Comparison of ENCODE assay signal across 20 cellular contexts in genomic region chr15:40458495-40459371, GRCh38. TPM values are rescaled to one million over a fixed set of nuclear protein-coding genes. Genes with fewer than 3 reads are reported as not detected.
DNase-seq lines count a peak whose midpoint lies in the region; ATAC-seq, FAIRE-seq and TF ChIP-seq lines count a peak whose summit lies in the region.
"Had no signal": no experiment of that assay in that cellular context is flagged by ENCODE, and none has a peak within 500 bp of the region (broad histone marks: within the 10 kb centered on the region; RNA-seq: fewer than 3 reads in every experiment).

No MANE protein-coding gene starts in this region.

- no peak overlapping the region for H4K5ac ChIP-seq in IMR-90 (ENCODE audit: low read depth, low read length)

- no peak overlapping the region for H3K4me3 ChIP-seq in A673 (ENCODE audit: low read depth, low read length, poor library complexity, severe bottlenecking)
- H3K4me3 ChIP-seq in IMR-90 (ENCODE audit: insufficient read depth, low read depth, low read length) = no peak overlapping the region
- H3K4me3 ChIP-seq in endothelial cell of umbilical vein (replicated peaks in 1 of 3; ENCODE audit: insufficient read depth in 1 of 3, low read depth in 1 of 3, low read length in 3 of 3) = no peak overlapping the region
- H3K4me3 ChIP-seq in trophoblast cell (ENCODE audit: low read depth, low read length) = no peak overlapping the region

- TF ChIP-seq RAD21 in IMR-90 (IDR thresholded peaks at IDR 0.05; ENCODE audit: low read length) = no peak

- in situ Hi-C loops in IMR-90 (cut with MboI; ENCODE audit: low sequenced_read_pairs) = no loop called here

- H3K79me2 ChIP-seq in endothelial cell of umbilical vein (ENCODE audit: control insufficient read depth, insufficient read depth, low read length) (peaks cover 7% of the 10 kb centered on the region), trophoblast cell (ENCODE audit: control insufficient read depth, insufficient read depth, low read length, poor library complexity) (peaks cover 4% of the 10 kb centered on the region)

- 99% methylated on average over 30 of the region's 37 CpGs; no CpG with 5 or more reads in 1 of the 2 experiments for WGBS in IMR-90 (ENCODE audit: extremely low coverage in 2 of 2, insufficient read length in 1 of 2), 2 experiments
- no CpG with 5 or more reads among the region's 37 CpGs for WGBS in trophoblast cell (ENCODE audit: extremely low coverage, insufficient coverage, insufficient read length)

- intact Hi-C loops in A673 (cut with micrococcal nuclease; ENCODE audit: unreplicated experiment) = no loop called here
- intact Hi-C loops in IMR-90 (cut with micrococcal nuclease) = no loop called here
- intact Hi-C loops in endothelial cell of umbilical vein (cut with micrococcal nuclease) = no loop called here

- TF ChIP-seq POLR2A in IMR-90 (IDR thresholded peaks at IDR 0.05; ENCODE audit: low read depth, low read length) (no peak), endothelial cell of umbilical vein (IDR thresholded peaks at IDR 0.05; ENCODE audit: low read depth, low read length) (no peak)

- H3K79me1 ChIP-seq in IMR-90 (ENCODE audit: low read depth in 1 of 2, low read length in 2 of 2) = peaks cover 25 to 72% of the 10 kb centered on the region in 2 experiments
- H3K79me1 ChIP-seq in trophoblast cell (ENCODE audit: low read length) = no peaks in the 10 kb centered on the region

- H3K36me3 ChIP-seq in A673 (ENCODE audit: insufficient read depth, low read length, poor library complexity, severe bottlenecking) (peaks cover 13% of the 10 kb centered on the region), IMR-90 (ENCODE audit: control insufficient read depth, insufficient read depth, low read length) (peaks cover 21% of the 10 kb centered on the region), endothelial cell of umbilical vein (ENCODE audit: control insufficient read depth in 2 of 2, extremely low read depth in 1 of 2, insufficient read depth in 2 of 2, low read length in 2 of 2) (peaks cover 0 to 18% of the 10 kb centered on the region in 2 experiments), trophoblast cell (ENCODE audit: control insufficient read depth in 1 of 2, insufficient read depth in 2 of 2, low read length in 2 of 2) (peaks cover 23 to 27% of the 10 kb centered on the region in 2 experiments)

- H4K91ac ChIP-seq in IMR-90 (ENCODE audit: insufficient read depth, low read depth, low read length) = no peak overlapping the region
- no peak overlapping the region for H4K91ac ChIP-seq in trophoblast cell (ENCODE audit: low read depth, low read length)

- no peak overlapping the region for H2BK5ac ChIP-seq in IMR-90 (ENCODE audit: low read depth, low read length, poor library complexity, severe bottlenecking)
- no peak overlapping the region for H2BK5ac ChIP-seq in trophoblast cell (ENCODE audit: low read depth, low read length, poor library complexity)

- H2BK120ac ChIP-seq in IMR-90 (ENCODE audit: low read depth, low read length) (no peak overlapping the region), trophoblast cell (ENCODE audit: insufficient read depth, low read length, poor library complexity) (no peak overlapping the region)

- H3K14ac ChIP-seq in IMR-90 (replicated peaks; ENCODE audit: low read depth, low read length) (no peak overlapping the region), trophoblast cell (ENCODE audit: low read length) (no peak overlapping the region)

- H2AK9ac ChIP-seq in IMR-90 (replicated peaks; ENCODE audit: low read depth, low read length, poor library complexity) = peak overlapping the region; percentile 45

- H3K4ac ChIP-seq in IMR-90 (ENCODE audit: low read depth, low read length) = no peak overlapping the region
- peak overlapping the region; percentile 20 for H3K4ac ChIP-seq in trophoblast cell (ENCODE audit: low read depth, low read length)

- no peak overlapping the region for H3K56ac ChIP-seq in IMR-90 (ENCODE audit: extremely low read depth, insufficient read depth, low read length)

- H3K23ac ChIP-seq in IMR-90 (ENCODE audit: low read depth, low read length) = no peak overlapping the region
- no peak overlapping the region for H3K23ac ChIP-seq in trophoblast cell (ENCODE audit: low read length)

- CTCF ChIA-PET in A673 (lab: Charles Lee) (no interaction called here), IMR-90 (lab: Yijun Ruan, JAX) (no interaction called here), endothelial cell of umbilical vein (lab: Charles Lee) (interaction anchor here (0.9 kb wide), 1 partner anchor 11 kb away, joined by 4 read pairs; no protein-coding TSS in a partner anchor)

- no peak for DNase-seq in A673 (ENCODE audit: low spot score)
- DNase-seq in IMR-90 = no peak
- no peak for DNase-seq in endothelial cell of umbilical vein (ENCODE audit: low read depth, low spot score)
- DNase-seq in trophoblast cell = no peak
- no peak for DNase-seq in NCI-H524 (lab: John Stamatoyannopoulos, UW)
- no peak for DNase-seq in iPS-NIHi11 (ENCODE audit: low spot score)
- no peak for DNase-seq in activated CD8-positive, alpha-beta memory T cell treated with anti-CD3 and anti-CD28 coated beads, Interleukin-2, amount 50 U/mL, for 4 hours
- DNase-seq: CD8-positive, alpha-beta memory T cell; H9; NCI-H1092 treated with DMSO at 0.1 percent for 48 hours; NCI-H1436 treated with DMSO at 0.1 percent for 48 hours; NCI-H2029 treated with DMSO at 0.1 percent for 48 hours; NCI-H526; RPMI8226; SHP77 treated with DMSO at 0.1 percent for 48 hours; SK-N-SH had no signal

- no peak overlapping the region for H2AK5ac ChIP-seq in IMR-90 (ENCODE audit: low read depth, low read length)
- no peak overlapping the region for H2AK5ac ChIP-seq in trophoblast cell (ENCODE audit: low read length)

- H3K27me3 ChIP-seq in A673 (replicated peaks; ENCODE audit: insufficient read depth, low read depth, low read length, poor library complexity) (no peaks in the 10 kb centered on the region), IMR-90 (ENCODE audit: control insufficient read depth, insufficient read depth, low read length) (no peaks in the 10 kb centered on the region), endothelial cell of umbilical vein (ENCODE audit: control insufficient read depth in 2 of 2, insufficient read depth in 2 of 2, low read length in 2 of 2) (no peaks in the 10 kb centered on the region), trophoblast cell (ENCODE audit: insufficient read depth, low read length) (no peaks in the 10 kb centered on the region)

- H3K27ac ChIP-seq in A673 (ENCODE audit: low read depth, low read length, poor library complexity, severe bottlenecking) = no peak overlapping the region
- no peak overlapping the region for H3K27ac ChIP-seq in IMR-90 (ENCODE audit: insufficient read depth, low read length)
- H3K27ac ChIP-seq in endothelial cell of umbilical vein (ENCODE audit: insufficient read depth, low read depth, low read length) = no peak overlapping the region
- H3K27ac ChIP-seq in trophoblast cell (ENCODE audit: low read depth, low read length) = no peak overlapping the region
- H3K27ac ChIP-seq: C4-2B had no signal

- peaks cover 9% of the 10 kb centered on the region for H3K4me1 ChIP-seq in A673 (ENCODE audit: insufficient read depth, low read length, poor library complexity, severe bottlenecking)
- peaks cover 12% of the 10 kb centered on the region for H3K4me1 ChIP-seq in IMR-90 (ENCODE audit: control insufficient read depth, insufficient read depth, low read length)
- no peaks in the 10 kb centered on the region for H3K4me1 ChIP-seq in endothelial cell of umbilical vein (ENCODE audit: control insufficient read depth, extremely low read depth, insufficient read depth, low read length)
- H3K4me1 ChIP-seq in trophoblast cell (ENCODE audit: control insufficient read depth in 1 of 2, insufficient read depth in 2 of 2, low read length in 2 of 2) = peaks cover 27 to 39% of the 10 kb centered on the region in 2 experiments

- H4K20me1 ChIP-seq in IMR-90 (ENCODE audit: insufficient read depth, low read length) (peaks cover 58% of the 10 kb centered on the region), endothelial cell of umbilical vein (replicated peaks; ENCODE audit: control insufficient read depth, extremely low read depth, insufficient read depth, low read length) (peaks cover 3% of the 10 kb centered on the region)

- H2AFZ ChIP-seq in IMR-90 (replicated peaks; ENCODE audit: low read length, poor library complexity) (no peak overlapping the region), endothelial cell of umbilical vein (ENCODE audit: low read depth, low read length) (no peak overlapping the region), trophoblast cell (ENCODE audit: insufficient read depth, low read length, poor library complexity) (no peak overlapping the region)

- TF ChIP-seq CTCF in A673 (conservative IDR thresholded peaks at IDR 0.05; ENCODE audit: low read depth, low read length) (no peak), IMR-90 (conservative IDR thresholded peaks at IDR 0.05; ENCODE audit: low read depth, low read length) (no peak), endothelial cell of umbilical vein (IDR thresholded peaks at IDR 0.05; ENCODE audit: extremely low read depth in 1 of 2, insufficient read depth in 1 of 2, low read depth in 1 of 2, low read length in 2 of 2) (no peak)

- H3K9me1 ChIP-seq in IMR-90 (ENCODE audit: insufficient read depth, low read length) (peaks cover 20% of the 10 kb centered on the region), endothelial cell of umbilical vein (replicated peaks; ENCODE audit: control insufficient read depth, extremely low read depth, insufficient read depth, low read length) (no peaks in the 10 kb centered on the region)

- H3K9me3 ChIP-seq in A673 (ENCODE audit: low read depth, low read length, poor library complexity, severe bottlenecking) (no peaks in the 10 kb centered on the region), IMR-90 (ENCODE audit: control insufficient read depth, insufficient read depth, low read length) (no peaks in the 10 kb centered on the region), endothelial cell of umbilical vein (replicated peaks; ENCODE audit: control insufficient read depth, insufficient read depth, low read length) (no peaks in the 10 kb centered on the region), trophoblast cell (ENCODE audit: insufficient read depth, low read depth, low read length) (peaks cover 3% of the 10 kb centered on the region)
- H3K9me3 ChIP-seq: SK-N-SH had no signal

- H3K4me2 ChIP-seq in IMR-90 (ENCODE audit: low read depth, low read length) (no peak overlapping the region), endothelial cell of umbilical vein (ENCODE audit: insufficient read depth, low read length) (no peak overlapping the region), trophoblast cell (ENCODE audit: low read length) (no peak overlapping the region)
- H3K4me2 ChIP-seq: SK-N-SH had no signal

- no peak for ATAC-seq in IMR-90 (ENCODE audit: low read depth)

- POLR2A ChIA-PET in A673 (lab: Charles Lee; ENCODE audit: low non-redundant PET) = no interaction called here
- POLR2A ChIA-PET in IMR-90 (lab: Charles Lee; ENCODE audit: unreplicated experiment) = no interaction called here
- POLR2A ChIA-PET in endothelial cell of umbilical vein (lab: Charles Lee) = no interaction called here

- BruUV-seq in A673 (replicated peaks; lab: Mats Ljungman, UMichigan) (TSS peak; percentile 22), IMR-90 (replicated peaks; lab: Mats Ljungman, UMichigan) (no TSS peak), endothelial cell of umbilical vein (replicated peaks; lab: Mats Ljungman, UMichigan) (TSS peak; percentile 65)

- no peak overlapping the region for H3K18ac ChIP-seq in IMR-90 (ENCODE audit: low read depth, low read length)
- no peak overlapping the region for H3K18ac ChIP-seq in trophoblast cell (ENCODE audit: low read length)

- FAIRE-seq in endothelial cell of umbilical vein (lab: Jason Lieb, UNC) = no peak
- FAIRE-seq: G401.6, GM12892, HTR-8/SVneo had no signal

- no peak overlapping the region for H2BK20ac ChIP-seq in IMR-90 (ENCODE audit: low read depth, low read length)

- H2BK15ac ChIP-seq in IMR-90 (ENCODE audit: low read depth, low read length) = no peak overlapping the region

- H4K8ac ChIP-seq in IMR-90 (ENCODE audit: low read depth in 2 of 2, low read length in 2 of 2) (no peak overlapping the region), trophoblast cell (ENCODE audit: low read depth, low read length) (no peak overlapping the region)

- H4K12ac ChIP-seq in trophoblast cell (ENCODE audit: low read depth, low read length) = no peak overlapping the region

- H3K9ac ChIP-seq in IMR-90 (ENCODE audit: low read depth, low read length) (no peak overlapping the region), endothelial cell of umbilical vein (replicated peaks; ENCODE audit: extremely low read depth, insufficient read depth, low read length) (no peak overlapping the region), trophoblast cell (ENCODE audit: low read length) (no peak overlapping the region)
- H3K9ac ChIP-seq: SK-N-SH had no signal

- H2BK12ac ChIP-seq in trophoblast cell (ENCODE audit: low read length) = no peak overlapping the region

- dilution Hi-C loops in IMR-90 (cut with HindIII; ENCODE audit: low sequenced_read_pairs, unreplicated experiment) = no loop called here
- dilution Hi-C loops in endothelial cell of umbilical vein (cut with MboI; ENCODE audit: extremely low pct_ligation_motif_present, low sequenced_read_pairs) = no loop called here

RNA-seq across cellular contexts. Expression of gene CHST14, which starts 12.1 kb away (rescaled TPM):
- total RNA-seq in A673 (2021) = 14.3 and 17.6 TPM in 2 replicates
- 3.3 and 3.8 TPM in 2 replicates for total RNA-seq in IMR-90 (2012; rRNA removed)
- 19.5 and 20.6 TPM in 2 replicates for polyA plus RNA-seq in IMR-90 (2012; rRNA removed)
- polyA plus RNA-seq in IMR-90 (2012; cell fraction: cytosol; rRNA removed) = 14.8 and 30.7 TPM in 2 replicates
- polyA plus RNA-seq in IMR-90 (2012; cell fraction: nucleus; rRNA removed; ENCODE audit: low replicate concordance) = 7.1 and 9.7 TPM in 2 replicates
- 45.9 and 49.2 TPM in 2 replicates for total RNA-seq in endothelial cell of umbilical vein
- polyA plus RNA-seq in endothelial cell of umbilical vein = 35.1 and 38.3 TPM in 2 replicates
- polyA plus RNA-seq in endothelial cell of umbilical vein (2011; cell fraction: cytosol; rRNA removed) = 31.4 and 31.9 TPM in 2 replicates
- polyA plus RNA-seq in endothelial cell of umbilical vein (2011; cell fraction: nucleus; rRNA removed) = 10.7 and 13.2 TPM in 2 replicates
- 32.1 and 34.2 TPM in 2 replicates for polyA plus RNA-seq in endothelial cell of umbilical vein (2012)
- 26.0 and 27.5 TPM in 2 replicates for polyA minus RNA-seq in endothelial cell of umbilical vein
- 5.3 TPM for polyA minus RNA-seq in endothelial cell of umbilical vein (2011; cell fraction: cytosol; rRNA and poly(A)+ RNA removed)
- 4.1 and 4.8 TPM in 2 replicates for polyA minus RNA-seq in endothelial cell of umbilical vein (2011; cell fraction: nucleus; rRNA and poly(A)+ RNA removed)
- 11.9 and 12.2 TPM in 2 replicates for polyA plus RNA-seq in trophoblast cell (2013)

RNA-seq across cellular contexts. Expression of gene BAHD1, which starts 18.0 kb away (rescaled TPM):
- total RNA-seq in A673 (2021) = 32.7 and 33.5 TPM in 2 replicates
- 3.0 and 3.6 TPM in 2 replicates for total RNA-seq in IMR-90 (2012; rRNA removed)
- 8.1 and 8.7 TPM in 2 replicates for polyA plus RNA-seq in IMR-90 (2012; rRNA removed)
- polyA plus RNA-seq in IMR-90 (2012; cell fraction: cytosol; rRNA removed) = 6.7 and 8.5 TPM in 2 replicates
- polyA plus RNA-seq in IMR-90 (2012; cell fraction: nucleus; rRNA removed; ENCODE audit: low replicate concordance) = 16.1 and 18.7 TPM in 2 replicates
- total RNA-seq in endothelial cell of umbilical vein = 19.1 and 19.7 TPM in 2 replicates
- 6.3 and 7.0 TPM in 2 replicates for polyA plus RNA-seq in endothelial cell of umbilical vein
- 6.3 and 7.0 TPM in 2 replicates for polyA plus RNA-seq in endothelial cell of umbilical vein (2011; cell fraction: cytosol; rRNA removed)
- polyA plus RNA-seq in endothelial cell of umbilical vein (2011; cell fraction: nucleus; rRNA removed) = 11.6 and 13.6 TPM in 2 replicates
- polyA plus RNA-seq in endothelial cell of umbilical vein (2012) = 10.7 and 11.9 TPM in 2 replicates
- 5.6 and 11.0 TPM in 2 replicates for polyA minus RNA-seq in endothelial cell of umbilical vein
- 4.5 TPM for polyA minus RNA-seq in endothelial cell of umbilical vein (2011; cell fraction: cytosol; rRNA and poly(A)+ RNA removed)
- polyA minus RNA-seq in endothelial cell of umbilical vein (2011; cell fraction: nucleus; rRNA and poly(A)+ RNA removed) = 6.1 and 6.3 TPM in 2 replicates
- polyA plus RNA-seq in trophoblast cell (2013) = 10.8 and 11.1 TPM in 2 replicates

RNA-seq across cellular contexts. Expression of gene IVD, which starts 53.1 kb away (rescaled TPM):
- total RNA-seq in A673 (2021) (51.8 and 62.0 TPM in 2 replicates), IMR-90 (2012; rRNA removed) (27.5 and 31.7 TPM in 2 replicates), endothelial cell of umbilical vein (62.5 and 64.3 TPM in 2 replicates)
- polyA plus RNA-seq in IMR-90 (2012; rRNA removed) (38.3 and 41.1 TPM in 2 replicates), endothelial cell of umbilical vein (33.6 and 34.1 TPM in 2 replicates)
- polyA plus RNA-seq in IMR-90 (2012; cell fraction: cytosol; rRNA removed) = 29.2 and 45.5 TPM in 2 replicates
- 59.4 and 93.2 TPM in 2 replicates for polyA plus RNA-seq in IMR-90 (2012; cell fraction: nucleus; rRNA removed; ENCODE audit: low replicate concordance)
- 32.2 and 35.0 TPM in 2 replicates for polyA plus RNA-seq in endothelial cell of umbilical vein (2011; cell fraction: cytosol; rRNA removed)
- polyA plus RNA-seq in endothelial cell of umbilical vein (2011; cell fraction: nucleus; rRNA removed) = 62.1 and 73.9 TPM in 2 replicates
- polyA plus RNA-seq in endothelial cell of umbilical vein (2012) = 34.5 and 35.8 TPM in 2 replicates
- polyA minus RNA-seq in endothelial cell of umbilical vein = 50.4 and 64.0 TPM in 2 replicates
- 28.8 TPM for polyA minus RNA-seq in endothelial cell of umbilical vein (2011; cell fraction: cytosol; rRNA and poly(A)+ RNA removed)
- 30.3 and 35.3 TPM in 2 replicates for polyA minus RNA-seq in endothelial cell of umbilical vein (2011; cell fraction: nucleus; rRNA and poly(A)+ RNA removed)
- polyA plus RNA-seq in trophoblast cell (2013) = 9.5 and 9.7 TPM in 2 replicates
